20 cellular contexts compared by ENCODE assay signal in the genomic region with DNA sequence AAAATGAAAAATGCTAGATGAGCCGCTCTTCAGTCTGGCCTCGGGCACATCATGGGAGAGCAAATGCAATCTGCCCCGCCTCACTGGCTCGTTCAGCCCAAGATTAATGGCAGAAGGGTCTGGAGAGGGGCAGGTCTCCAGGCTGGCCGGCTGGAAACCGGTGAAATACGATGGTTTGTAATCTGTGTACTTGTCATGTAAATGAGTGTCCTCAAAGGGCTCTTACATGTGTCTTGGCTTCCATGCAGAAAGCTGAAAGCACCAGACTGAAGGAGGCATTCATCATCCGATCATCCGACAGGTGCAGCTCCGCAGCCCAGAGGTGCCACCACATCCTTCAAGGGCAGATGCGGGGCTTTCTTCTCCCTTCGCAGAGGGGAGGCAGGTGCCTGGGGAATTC.
DNase-seq lines count a peak whose midpoint lies in the region; ATAC-seq and TF ChIP-seq lines count a peak whose summit lies in the region.
"Had no signal": no experiment of that assay in that cellular context is flagged by ENCODE, and none has a peak within 500 bp of the region (broad histone marks: within the 10 kb centered on the region; RNA-seq: fewer than 3 reads in every experiment).

No MANE protein-coding gene starts in this region.

- H3K9me2 ChIP-seq in OCI-LY7 (ENCODE audit: insufficient read depth, low read length), result no peaks in the 10 kb centered on the region
- H3K9me2 ChIP-seq: SK-N-SH had no signal

- no peak overlapping the region for H3K27ac ChIP-seq in right cardiac atrium (ENCODE audit: low read length)
- no peak overlapping the region for H3K27ac ChIP-seq in heart right ventricle
- H3K27ac ChIP-seq in uterus, result no peak overlapping the region
- no peak overlapping the region for H3K27ac ChIP-seq in OCI-LY7 (ENCODE audit: low read depth, low read length, poor library complexity, severe bottlenecking)
- H3K27ac ChIP-seq: A549, HL-60, Peyer's patch had no signal

- no peak overlapping the region for H3K4me2 ChIP-seq in OCI-LY7 (ENCODE audit: low read length)
- H3K4me2 ChIP-seq: A549, SK-N-SH had no signal

- DNase-seq in right cardiac atrium (peak in 2 of 3 donors; percentile 13 to 18), heart right ventricle (no peak), NCI-H524 (lab: John Stamatoyannopoulos, UW) (peak; percentile 72 to 94), iPS DF 19.7 (ENCODE audit: low read depth, low spot score) (peak; percentile 68), uterus (no peak), OCI-LY7 (ENCODE audit: low spot score) (no peak)
- DNase-seq in activated T-cell treated with anti-CD3 and anti-CD28 coated beads, Interleukin-2, amount 50 U/mL, for 48 hours, result no peak
- DNase-seq: COR-L47, DMS153, NCI-H1930, NCI-H446, NCI-H82, Peyer's patch, Right ventricle myocardium superior, SK-N-SH had no signal

- H3K36me3 ChIP-seq in heart right ventricle (no peaks in the 10 kb centered on the region), uterus (no peaks in the 10 kb centered on the region), OCI-LY7 (ENCODE audit: insufficient read depth, low read length) (no peaks in the 10 kb centered on the region)
- H3K36me3 ChIP-seq: Peyer's patch had no signal

- H3K79me2 ChIP-seq in OCI-LY7 (ENCODE audit: insufficient read depth, low read depth, low read length), result no peaks in the 10 kb centered on the region

- intact Hi-C loops in right cardiac atrium (cut with DNase I) (no loop called here), heart right ventricle (cut with DNase I) (no loop called here), uterus (cut with DNase I; ENCODE audit: low total_unique reads) (no loop called here), OCI-LY7 (cut with micrococcal nuclease; ENCODE audit: unreplicated experiment) (no loop called here)

- no TSS peak for BruUV-seq in OCI-LY7 (replicated peaks; lab: Mats Ljungman, UMichigan)

- no peaks in the 10 kb centered on the region for H4K20me1 ChIP-seq in OCI-LY7 (ENCODE audit: insufficient read depth, low read length)

- POLR2A ChIA-PET in OCI-LY7 (lab: Charles Lee), result no interaction called here

- no peak for TF ChIP-seq POLR2A in uterus (IDR thresholded peaks at IDR 0.05)

- H3K9me3 ChIP-seq in right cardiac atrium (ENCODE audit: control insufficient read depth, low read length), result no peaks in the 10 kb centered on the region
- no peaks in the 10 kb centered on the region for H3K9me3 ChIP-seq in heart right ventricle
- H3K9me3 ChIP-seq in uterus, result no peaks in the 10 kb centered on the region
- H3K9me3 ChIP-seq in OCI-LY7 (ENCODE audit: low read length), result no peaks in the 10 kb centered on the region
- H3K9me3 ChIP-seq: A549, Peyer's patch, SK-N-SH had no signal

- no peaks in the 10 kb centered on the region for H3K4me1 ChIP-seq in right cardiac atrium (ENCODE audit: control insufficient read depth, insufficient read depth, low read length)
- H3K4me1 ChIP-seq in heart right ventricle, result no peaks in the 10 kb centered on the region
- no peaks in the 10 kb centered on the region for H3K4me1 ChIP-seq in uterus
- H3K4me1 ChIP-seq in OCI-LY7 (ENCODE audit: insufficient read depth, low read length, poor library complexity, severe bottlenecking), result no peaks in the 10 kb centered on the region
- H3K4me1 ChIP-seq: A549, Peyer's patch had no signal

- 44% methylated on average over 12 of the region's 12 CpGs for WGBS in right cardiac atrium
- WGBS in heart right ventricle, 2 donors, result 44 to 45% methylated on average over 12 of the region's 12 CpGs

- CTCF ChIA-PET in OCI-LY7 (lab: Charles Lee; ENCODE audit: unreplicated experiment), result no interaction called here

- H2AFZ ChIP-seq in OCI-LY7 (ENCODE audit: low read length), result no peak overlapping the region

- H3K27me3 ChIP-seq in right cardiac atrium (ENCODE audit: control insufficient read depth, insufficient read depth) (no peaks in the 10 kb centered on the region), heart right ventricle (peaks cover 7 to 71% (median 58%) of the 10 kb centered on the region in 7 donors), uterus (no peaks in the 10 kb centered on the region)
- H3K27me3 ChIP-seq: Peyer's patch had no signal

- H3K4me3 ChIP-seq in right cardiac atrium (ENCODE audit: low read length) (no peak overlapping the region), heart right ventricle (no peak overlapping the region), uterus (no peak overlapping the region), OCI-LY7 (ENCODE audit: low read depth, low read length, poor library complexity, severe bottlenecking) (no peak overlapping the region)
- H3K4me3 ChIP-seq: A549, GM12878, K562, Peyer's patch had no signal

- no peak for ATAC-seq in right cardiac atrium
- no peak for ATAC-seq in heart right ventricle
- no peak for ATAC-seq in HG02678 (IDR thresholded peaks at IDR 0.05; ENCODE audit: unreplicated experiment)
- ATAC-seq: GM12878, K562 had no signal

- TF ChIP-seq CTCF in heart right ventricle (IDR thresholded peaks at IDR 0.05) (no peak), uterus (IDR thresholded peaks at IDR 0.05) (no peak), OCI-LY7 (conservative IDR thresholded peaks at IDR 0.05; ENCODE audit: low read length) (no peak)

Comparison
In these comparisons a context has a peak if more than half of its experiments do, and no peak if none do; other contexts are left out.
1. DNase-seq: peak in right cardiac atrium (2 of 3), NCI-H524 (2 of 2) and iPS DF 19.7 (single experiment); none in heart right ventricle (0 of 2), uterus (0 of 2), OCI-LY7 (single experiment) and activated T-cell treated with anti-CD3 and anti-CD28 coated beads, Interleukin-2, amount 50 U/mL, for 48 hours (0 of 2).